In genomic region chr14:71408362-71409035, GRCh38 we compare ENCODE assay signal across 21 cellular contexts.
A peak's percentile ranks its signal among the peaks of the same experiment; 100 is the strongest.
DNase-seq lines count a peak whose midpoint lies in the region; ATAC-seq and TF ChIP-seq lines count a peak whose summit lies in the region.
"Had no signal": no experiment of that assay in that cellular context is flagged by ENCODE, and none has a peak within 500 bp of the region (broad histone marks: within the 10 kb centered on the region; RNA-seq: fewer than 3 reads in every experiment).

No MANE protein-coding gene starts in this region.

- H3K9me3 ChIP-seq in cardiac muscle cell (ENCODE audit: low read depth) (no peaks in the 10 kb centered on the region), endodermal cell (ENCODE audit: control insufficient read depth, low read length) (no peaks in the 10 kb centered on the region), neural progenitor cell (ENCODE audit: low read depth) (no peaks in the 10 kb centered on the region)
- H3K9me3 ChIP-seq: A549, gastroesophageal sphincter, left ventricle myocardium inferior had no signal

- POLR2A ChIA-PET in GM10248 (lab: Yijun Ruan, JAX) = interaction anchor here (1.7 kb wide), 1 partner anchor 10 kb away, joined by 4 read pairs; no protein-coding TSS in a partner anchor

- H3F3A ChIP-seq in neural progenitor cell (ENCODE audit: low read depth) = peaks cover 13% of the 10 kb centered on the region

- peaks cover 30% of the 10 kb centered on the region for H3K4me1 Mint-ChIP-seq in endodermal cell
- no peaks in the 10 kb centered on the region for H3K4me1 Mint-ChIP-seq in neural progenitor cell

- no peaks in the 10 kb centered on the region for H3K36me3 ChIP-seq in cardiac muscle cell
- peaks cover 5% of the 10 kb centered on the region for H3K36me3 ChIP-seq in endodermal cell (ENCODE audit: control insufficient read depth, insufficient read depth, low read length)
- H3K36me3 ChIP-seq in neural progenitor cell = no peaks in the 10 kb centered on the region
- H3K36me3 ChIP-seq: gastroesophageal sphincter, left ventricle myocardium inferior had no signal

- DNase-seq in cardiac muscle cell (ENCODE audit: low read depth in 1 of 2, low spot score in 1 of 2) = no peak
- DNase-seq in Right ventricle myocardium inferior (ENCODE audit: missing footprints) = no peak
- DNase-seq in endodermal cell = no peak
- peak; percentile 27 for DNase-seq in neural progenitor cell (ENCODE audit: low spot score)
- DNase-seq in GM10248 (ENCODE audit: extremely low spot score) = no peak
- no peak for DNase-seq in pons (ENCODE audit: low spot score)
- DNase-seq in caudate nucleus (lab: John Stamatoyannopoulos, UW) = no peak
- DNase-seq: activated B cell treated with CpG ODN at 0.5 μM for 24 hours; activated naive CD8-positive, alpha-beta T cell treated with anti-CD3 and anti-CD28 coated beads, Interleukin-2, amount 10 ng/mL, durations not matched to agents 7 days and 5 days; C1 segment of cervical spinal cord; GM23248; KG1; left ventricle myocardium inferior; NCI-H1048; NCI-H510A treated with DMSO at 0.1 percent for 48 hours; posterior cingulate gyrus; stimulated activated CD8-positive, alpha-beta memory T cell treated with anti-CD3 and anti-CD28 coated beads, Interleukin-4, amount 100 ng/mL, for 48 hours; T-helper 1 cell had no signal

- H3K4me3 ChIP-seq in cardiac muscle cell (no peak overlapping the region), endodermal cell (ENCODE audit: low read length) (peak overlapping the region; percentile 42), neural progenitor cell (no peak overlapping the region)
- H3K4me3 ChIP-seq: A549, gastroesophageal sphincter, GM23248, left ventricle myocardium inferior had no signal

- no peaks in the 10 kb centered on the region for H4K20me1 ChIP-seq in neural progenitor cell (ENCODE audit: low read depth)

- H3K4me2 ChIP-seq in neural progenitor cell = peak overlapping the region; percentile 28
- H3K4me2 ChIP-seq: A549 had no signal

- H3K4me3 Mint-ChIP-seq in endodermal cell = no peak overlapping the region
- H3K4me3 Mint-ChIP-seq in neural progenitor cell = no peak overlapping the region
- H3K4me3 Mint-ChIP-seq: activated B cell treated with CpG ODN at 0.5 μM for 24 hours; activated naive CD8-positive, alpha-beta T cell treated with anti-CD3 and anti-CD28 coated beads, Interleukin-2, amount 10 ng/mL, durations not matched to agents 7 days and 5 days had no signal

- 77 to 87% methylated on average over 3 to 7 of the region's 7 CpGs for WGBS in endodermal cell (ENCODE audit: insufficient coverage in 1 of 2, insufficient read length in 1 of 2), 2 experiments

- H3K27me3 Mint-ChIP-seq in endodermal cell (ENCODE audit: insufficient read depth) (no peaks in the 10 kb centered on the region), neural progenitor cell (ENCODE audit: insufficient read depth, low read depth) (no peaks in the 10 kb centered on the region)
- H3K27me3 Mint-ChIP-seq: activated B cell treated with CpG ODN at 0.5 μM for 24 hours; activated naive CD8-positive, alpha-beta T cell treated with anti-CD3 and anti-CD28 coated beads, Interleukin-2, amount 10 ng/mL, durations not matched to agents 7 days and 5 days had no signal

- H2AFZ ChIP-seq in neural progenitor cell (replicated peaks) = no peak overlapping the region
- H2AFZ ChIP-seq: GM23248 had no signal

- no peaks in the 10 kb centered on the region for H3K27me3 ChIP-seq in cardiac muscle cell
- no peaks in the 10 kb centered on the region for H3K27me3 ChIP-seq in endodermal cell (ENCODE audit: control insufficient read depth, insufficient read depth, low read length, poor library complexity, severe bottlenecking)
- no peaks in the 10 kb centered on the region for H3K27me3 ChIP-seq in neural progenitor cell
- H3K27me3 ChIP-seq: gastroesophageal sphincter had no signal

- H3K27ac ChIP-seq in cardiac muscle cell (peak overlapping the region; percentile 3), endodermal cell (ENCODE audit: low read depth, low read length) (no peak overlapping the region), neural progenitor cell (peak overlapping the region; percentile 68), caudate nucleus (ENCODE audit: low read depth, low read length) (no peak overlapping the region)
- H3K27ac ChIP-seq: A549, GM23248, left ventricle myocardium inferior had no signal

- H3K36me3 Mint-ChIP-seq in endodermal cell (ENCODE audit: low read depth) = peaks cover 12% of the 10 kb centered on the region
- peaks cover 21% of the 10 kb centered on the region for H3K36me3 Mint-ChIP-seq in neural progenitor cell

- H3K9ac ChIP-seq in endodermal cell (ENCODE audit: extremely low read depth, low read length, poor library complexity, severe bottlenecking) (no peak overlapping the region), neural progenitor cell (no peak overlapping the region)
- H3K9ac ChIP-seq: GM23248 had no signal

- H3K4me1 ChIP-seq in cardiac muscle cell (ENCODE audit: low read depth) (no peaks in the 10 kb centered on the region), endodermal cell (ENCODE audit: control insufficient read depth, insufficient read depth, low read length) (peaks cover 19% of the 10 kb centered on the region), neural progenitor cell (peaks cover 12% of the 10 kb centered on the region)
- H3K4me1 ChIP-seq: A549, left ventricle myocardium inferior had no signal

- H3K79me2 ChIP-seq in neural progenitor cell (ENCODE audit: low read depth) = peaks cover 70% of the 10 kb centered on the region

- peak overlapping the region; percentile 35 for H3K27ac Mint-ChIP-seq in endodermal cell
- no peak overlapping the region for H3K27ac Mint-ChIP-seq in neural progenitor cell
- H3K27ac Mint-ChIP-seq: activated naive CD8-positive, alpha-beta T cell treated with anti-CD3 and anti-CD28 coated beads, Interleukin-2, amount 10 ng/mL, durations not matched to agents 7 days and 5 days had no signal

- CTCF ChIA-PET in GM10248 (lab: Yijun Ruan, JAX) = interaction anchor here (1.3 to 2.0 kb wide), 3 partner anchors 10 to 22 kb away, joined by 4 to 6 read pairs (median 4); no protein-coding TSS in a partner anchor

- TF ChIP-seq CTCF in cardiac muscle cell (IDR thresholded peaks at IDR 0.05; ENCODE audit: low read depth, low read length) (no peak), endodermal cell (conservative IDR thresholded peaks at IDR 0.05) (no peak), neural progenitor cell (IDR thresholded peaks at IDR 0.05) (no peak), GM10248 (IDR thresholded peaks at IDR 0.05; ENCODE audit: control extremely low read depth, extremely low read depth, low read depth, missing control alignments) (no peak)

- H3K9me3 Mint-ChIP-seq in endodermal cell (peaks cover 3% of the 10 kb centered on the region), neural progenitor cell (peaks cover 7% of the 10 kb centered on the region)
- H3K9me3 Mint-ChIP-seq: activated B cell treated with CpG ODN at 0.5 μM for 24 hours had no signal

- ATAC-seq in Right ventricle myocardium inferior (no peak), GM18519 (IDR thresholded peaks at IDR 0.05; ENCODE audit: low FRiP score, unreplicated experiment) (no peak)
- ATAC-seq: A549, gastroesophageal sphincter had no signal

- intact Hi-C loops in Right ventricle myocardium inferior (cut with DNase I) = no loop called here

Comparison
In these comparisons a context has a peak if more than half of its experiments do, and no peak if none do; other contexts are left out.
1. H3K27ac ChIP-seq: peak in cardiac muscle cell (single experiment) and neural progenitor cell (single experiment); none in endodermal cell (single experiment) and caudate nucleus (single experiment).